Comparison of ENCODE assay signal across 15 cellular contexts in the genomic region with DNA sequence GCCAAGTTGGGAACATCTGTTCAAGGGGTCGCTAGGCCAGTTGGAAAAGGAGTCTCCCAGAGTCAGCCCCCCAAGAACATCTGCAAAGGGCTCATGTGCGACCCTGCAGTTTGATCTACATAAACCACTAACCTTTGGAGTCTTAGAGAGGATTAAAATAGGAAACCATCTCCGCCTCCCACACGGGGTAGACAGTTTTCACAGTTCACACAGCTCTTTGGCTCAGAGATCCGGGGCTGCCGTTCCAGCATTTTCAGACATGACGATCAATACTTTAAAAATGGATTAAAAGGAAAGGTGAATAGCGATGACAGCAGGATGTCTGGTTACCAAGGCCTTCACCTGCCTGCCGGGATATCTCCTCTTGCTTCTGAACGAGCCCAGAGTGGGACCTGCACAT. TPM values are rescaled to one million over a fixed set of nuclear protein-coding genes. Genes with fewer than 3 reads are reported as not detected.
DNase-seq lines count a peak whose midpoint lies in the region; ATAC-seq and TF ChIP-seq lines count a peak whose summit lies in the region.
"Had no signal": no experiment of that assay in that cellular context is flagged by ENCODE, and none has a peak within 500 bp of the region (broad histone marks: within the 10 kb centered on the region; RNA-seq: fewer than 3 reads in every experiment).

No MANE protein-coding gene starts in this region.

- TF ChIP-seq CTCF in brain (conservative IDR thresholded peaks at IDR 0.05): no peak
- no peak for TF ChIP-seq CTCF in upper lobe of right lung (IDR thresholded peaks at IDR 0.05)

- peak; percentile 38 for DNase-seq in islet precursor cell
- no peak for DNase-seq in neuronal stem cell (ENCODE audit: low spot score)
- DNase-seq in upper lobe of right lung: peak; percentile 6
- DNase-seq in cardiac septum (ENCODE audit: low spot score): no peak
- DNase-seq: BE2C; CD4-positive, alpha-beta memory T cell; DMS79 had no signal

- no peak overlapping the region for H2BK5ac ChIP-seq in neuronal stem cell (ENCODE audit: low read length)

- H3K23ac ChIP-seq in neuronal stem cell (ENCODE audit: low read depth, low read length, poor library complexity): no peak overlapping the region

- peak overlapping the region; percentile 84 for H2BK12ac ChIP-seq in neuronal stem cell (ENCODE audit: low read length)

- no peak overlapping the region for H2BK120ac ChIP-seq in neuronal stem cell (ENCODE audit: low read depth, low read length)

- H3K27ac ChIP-seq in neuronal stem cell (replicated peaks; ENCODE audit: low read length): no peak overlapping the region
- H3K27ac ChIP-seq in upper lobe of right lung: no peak overlapping the region
- H3K27ac ChIP-seq: A549, C4-2B had no signal

- H4K91ac ChIP-seq in neuronal stem cell (ENCODE audit: low read depth, low read length, poor library complexity): no peak overlapping the region

- H3K4me1 ChIP-seq in neuronal stem cell (ENCODE audit: control insufficient read depth in 2 of 2, insufficient read depth in 1 of 2, low read depth in 1 of 2, low read length in 2 of 2) (peaks cover 0 to 9% of the 10 kb centered on the region in 2 donors), upper lobe of right lung (no peaks in the 10 kb centered on the region)
- H3K4me1 ChIP-seq: BE2C had no signal

- no peak overlapping the region for H2BK15ac ChIP-seq in neuronal stem cell (ENCODE audit: low read length)

- no peak overlapping the region for H3K18ac ChIP-seq in neuronal stem cell (ENCODE audit: low read length)

- H3K27ac Mint-ChIP-seq in brain: peak overlapping the region in 3 of 5 experiments; percentile 66 to 95 (median 91)
- H3K27ac Mint-ChIP-seq: GM23338 had no signal

- H3K79me1 ChIP-seq in neuronal stem cell (ENCODE audit: low read depth, low read length): peaks cover 2% of the 10 kb centered on the region

- intact Hi-C loops in upper lobe of right lung (cut with DNase I) (no loop called here), cardiac septum (cut with DNase I) (no loop called here)

- H3K27me3 ChIP-seq in neuronal stem cell (ENCODE audit: control insufficient read depth in 3 of 3, insufficient read depth in 3 of 3, low read depth in 1 of 3, low read length in 3 of 3) (peaks cover 0 to 4% (median 0%) of the 10 kb centered on the region in 3 experiments), upper lobe of right lung (peaks cover 4% of the 10 kb centered on the region)

- peaks cover 10% of the 10 kb centered on the region for H3K4me1 Mint-ChIP-seq in brain
- H3K4me1 Mint-ChIP-seq: CD4-positive, alpha-beta memory T cell had no signal

- H3K36me3 Mint-ChIP-seq in brain: no peaks in the 10 kb centered on the region
- H3K36me3 Mint-ChIP-seq: CD4-positive, alpha-beta memory T cell had no signal

- no peak overlapping the region for H2AK5ac ChIP-seq in neuronal stem cell (ENCODE audit: low read depth, low read length)

- no peak overlapping the region for H4K8ac ChIP-seq in neuronal stem cell (ENCODE audit: low read depth, low read length)

- H2AFZ ChIP-seq in neuronal stem cell (ENCODE audit: low read length): no peak overlapping the region
- H2AFZ ChIP-seq: GM23338 had no signal

- H3K9me3 ChIP-seq in neuronal stem cell (replicated peaks in 1 of 2; ENCODE audit: control insufficient read depth in 2 of 2, insufficient read depth in 1 of 2, low read depth in 1 of 2, low read length in 2 of 2): peaks cover 0 to 3% of the 10 kb centered on the region in 2 donors
- no peaks in the 10 kb centered on the region for H3K9me3 ChIP-seq in upper lobe of right lung
- H3K9me3 ChIP-seq: A549, BE2C had no signal

- no peak overlapping the region for H3K4me3 Mint-ChIP-seq in brain
- H3K4me3 Mint-ChIP-seq: CD4-positive, alpha-beta memory T cell; GM23338 had no signal

- peak overlapping the region; percentile 38 for H3K14ac ChIP-seq in neuronal stem cell (ENCODE audit: low read length)

- ATAC-seq in upper lobe of right lung (no peak), GM19328 (IDR thresholded peaks at IDR 0.05; ENCODE audit: unreplicated experiment) (no peak)
- ATAC-seq: A549, GM12878, GM23338 had no signal

- no peaks in the 10 kb centered on the region for H3K36me3 ChIP-seq in neuronal stem cell (replicated peaks in 1 of 2; ENCODE audit: control insufficient read depth in 2 of 2, insufficient read depth in 2 of 2, low read length in 2 of 2)
- no peaks in the 10 kb centered on the region for H3K36me3 ChIP-seq in upper lobe of right lung
- H3K36me3 ChIP-seq: BE2C had no signal

- no peak overlapping the region for H3K9ac ChIP-seq in neuronal stem cell (ENCODE audit: low read depth, low read length, poor library complexity)

- no CpG with 5 or more reads among the region's 10 CpGs for WGBS in neuronal stem cell (ENCODE audit: extremely low coverage in 2 of 2, insufficient read length in 2 of 2, insufficient replicate concordance in 1 of 2), 2 donors

- H3K27me3 Mint-ChIP-seq in brain: peaks cover 35% of the 10 kb centered on the region

- no peak overlapping the region for H3K4ac ChIP-seq in neuronal stem cell (ENCODE audit: low read length)

- no peak overlapping the region for H3K4me2 ChIP-seq in neuronal stem cell (ENCODE audit: insufficient read depth, low read length, poor library complexity, severe bottlenecking)
- H3K4me2 ChIP-seq: A549, GM23338 had no signal

- peaks cover 0 to 3% (median 2%) of the 10 kb centered on the region in 5 experiments for H3K9me3 Mint-ChIP-seq in brain
- H3K9me3 Mint-ChIP-seq: CD4-positive, alpha-beta memory T cell; GM23338 had no signal

- H3K4me3 ChIP-seq in neuronal stem cell (ENCODE audit: low read length in 2 of 2): no peak overlapping the region
- no peak overlapping the region for H3K4me3 ChIP-seq in upper lobe of right lung
- H3K4me3 ChIP-seq: A549, GM12878, GM23338 had no signal

RNA-seq across cellular contexts. Expression of gene BCL11B, which starts 59.8 kb away (rescaled TPM):
- 1.6 TPM for polyA plus RNA-seq in brain (ENCODE audit: insufficient read depth, low read depth, low replicate concordance)
- 0.77 TPM for polyA plus RNA-seq in neuronal stem cell (2013, experiment 1 of 2)
- polyA plus RNA-seq in neuronal stem cell (2013, experiment 2 of 2): 0.90 TPM
- total RNA-seq in upper lobe of right lung (2.4 TPM), cardiac septum (0.16 TPM)
- total RNA-seq: G401 had no signal
- polyA plus RNA-seq: AG04450 had no signal

Comparison
In these comparisons a context has a peak if more than half of its experiments do, and no peak if none do; other contexts are left out.
1. DNase-seq: peak in islet precursor cell (single experiment) and upper lobe of right lung (single experiment); none in neuronal stem cell (single experiment) and cardiac septum (single experiment).